Comparison of ENCODE assay signal across 8 cellular contexts in genomic region chrX:45070116-45071007, GRCh38.
DNase-seq lines count a peak whose midpoint lies in the region; TF ChIP-seq lines count a peak whose summit lies in the region.

No MANE protein-coding gene starts in this region.

- H3K36me3 ChIP-seq in suprapubic skin, result no peaks in the 10 kb centered on the region

- TF ChIP-seq CTCF in RWPE1 (conservative IDR thresholded peaks at IDR 0.05; ENCODE audit: low read depth), result peak; percentile 59
- peak; percentile 16 for TF ChIP-seq CTCF in mesothelial cell of epicardium (IDR thresholded peaks at IDR 0.05; ENCODE audit: unreplicated experiment)
- TF ChIP-seq CTCF in suprapubic skin (IDR thresholded peaks at IDR 0.05), result peak in 1 of 2 donors; percentile 42

- intact Hi-C loops in dendritic cell treated with granulocyte-macrophage colony-stimulating factor and Interleukin-4, amounts not matched to agents 40 ng/mL and 50 ng/mL, for 4 days (cut with micrococcal nuclease), result no loop called here

- no peak for DNase-seq in activated T-cell treated with anti-CD3 and anti-CD28 coated beads, Interleukin-2, amount 50 U/mL, for 24 hours
- DNase-seq in activated T-cell treated with anti-CD3 and anti-CD28 coated beads, Interleukin-2, amount 50 U/mL, for 1 hour, result no peak
- DNase-seq in HPDE6-E6E7 (ENCODE audit: extremely low spot score), result peak; percentile 15
- DNase-seq in RWPE1 (ENCODE audit: low spot score), result peak; percentile 1
- DNase-seq in mesothelial cell of epicardium (ENCODE audit: low spot score in 2 of 2, unreplicated experiment in 2 of 2), result no peak
- no peak for DNase-seq in suprapubic skin (ENCODE audit: low spot score in 2 of 2)
- DNase-seq in NCI-H1436 (lab: John Stamatoyannopoulos, UW), result no peak

- no peaks in the 10 kb centered on the region for H3K9me3 Mint-ChIP-seq in activated T-cell treated with anti-CD3 and anti-CD28 coated beads, Interleukin-2, amount 50 U/mL, for 24 hours
- H3K9me3 Mint-ChIP-seq in dendritic cell treated with granulocyte-macrophage colony-stimulating factor and Interleukin-4, amounts not matched to agents 40 ng/mL and 50 ng/mL, for 4 days, result no peaks in the 10 kb centered on the region
- H3K9me3 Mint-ChIP-seq in mesothelial cell of epicardium, result peaks cover 7% of the 10 kb centered on the region

- WGBS in suprapubic skin, result 38% methylated on average over 2 of the region's 2 CpGs

- no peak overlapping the region for H3K27ac ChIP-seq in RWPE1
- no peak overlapping the region for H3K27ac ChIP-seq in suprapubic skin

- no peaks in the 10 kb centered on the region for H3K27me3 Mint-ChIP-seq in activated T-cell treated with anti-CD3 and anti-CD28 coated beads, Interleukin-2, amount 50 U/mL, for 24 hours
- H3K27me3 Mint-ChIP-seq in dendritic cell treated with granulocyte-macrophage colony-stimulating factor and Interleukin-4, amounts not matched to agents 40 ng/mL and 50 ng/mL, for 4 days, result no peaks in the 10 kb centered on the region
- no peaks in the 10 kb centered on the region for H3K27me3 Mint-ChIP-seq in mesothelial cell of epicardium (ENCODE audit: low read depth)

- no peak overlapping the region for H3K4me3 Mint-ChIP-seq in activated T-cell treated with anti-CD3 and anti-CD28 coated beads, Interleukin-2, amount 50 U/mL, for 24 hours
- no peak overlapping the region for H3K4me3 Mint-ChIP-seq in dendritic cell treated with granulocyte-macrophage colony-stimulating factor and Interleukin-4, amounts not matched to agents 40 ng/mL and 50 ng/mL, for 4 days
- H3K4me3 Mint-ChIP-seq in mesothelial cell of epicardium, result no peak overlapping the region

- H3K4me1 ChIP-seq in suprapubic skin, result no peaks in the 10 kb centered on the region

- POLR2A ChIA-PET in RWPE1 (lab: Yijun Ruan, JAX; ENCODE audit: low non-redundant PET), result no interaction called here

- no peak overlapping the region for H3K4me3 ChIP-seq in suprapubic skin

- no peak for TF ChIP-seq POLR2A in suprapubic skin (IDR thresholded peaks at IDR 0.05)

- H3K27ac Mint-ChIP-seq in activated T-cell treated with anti-CD3 and anti-CD28 coated beads, Interleukin-2, amount 50 U/mL, for 24 hours, result peak overlapping the region; percentile 79
- peak overlapping the region; percentile 22 for H3K27ac Mint-ChIP-seq in dendritic cell treated with granulocyte-macrophage colony-stimulating factor and Interleukin-4, amounts not matched to agents 40 ng/mL and 50 ng/mL, for 4 days
- H3K27ac Mint-ChIP-seq in mesothelial cell of epicardium, result peak overlapping the region; percentile 30

- no peaks in the 10 kb centered on the region for H3K27me3 ChIP-seq in suprapubic skin

- H3K9me3 ChIP-seq in suprapubic skin, result no peaks in the 10 kb centered on the region

- H3K4me1 Mint-ChIP-seq in activated T-cell treated with anti-CD3 and anti-CD28 coated beads, Interleukin-2, amount 50 U/mL, for 24 hours (ENCODE audit: low read depth), result peaks cover 70% of the 10 kb centered on the region
- peaks cover 19% of the 10 kb centered on the region for H3K4me1 Mint-ChIP-seq in dendritic cell treated with granulocyte-macrophage colony-stimulating factor and Interleukin-4, amounts not matched to agents 40 ng/mL and 50 ng/mL, for 4 days (ENCODE audit: low read depth)
- peaks cover 12% of the 10 kb centered on the region for H3K4me1 Mint-ChIP-seq in mesothelial cell of epicardium

- H3K36me3 Mint-ChIP-seq in activated T-cell treated with anti-CD3 and anti-CD28 coated beads, Interleukin-2, amount 50 U/mL, for 24 hours (ENCODE audit: low read depth), result peaks cover 63% of the 10 kb centered on the region
- H3K36me3 Mint-ChIP-seq in dendritic cell treated with granulocyte-macrophage colony-stimulating factor and Interleukin-4, amounts not matched to agents 40 ng/mL and 50 ng/mL, for 4 days (ENCODE audit: low read depth), result peaks cover 46% of the 10 kb centered on the region
- H3K36me3 Mint-ChIP-seq in mesothelial cell of epicardium, result peaks cover 7% of the 10 kb centered on the region

- CTCF ChIA-PET in RWPE1 (lab: Yijun Ruan, JAX), result interaction anchor here (0.6 to 0.8 kb wide), 4 partner anchors 21 to 65 kb away, joined by 3 to 6 read pairs (median 4); no protein-coding TSS in a partner anchor

- no peak for TF ChIP-seq EP300 in suprapubic skin (IDR thresholded peaks at IDR 0.05)

Comparison
In these comparisons a context has a peak if more than half of its experiments do, and no peak if none do; other contexts are left out.
1. DNase-seq: peak in HPDE6-E6E7 (single experiment) and RWPE1 (single experiment); none in activated T-cell treated with anti-CD3 and anti-CD28 coated beads, Interleukin-2, amount 50 U/mL, for 24 hours (single experiment), activated T-cell treated with anti-CD3 and anti-CD28 coated beads, Interleukin-2, amount 50 U/mL, for 1 hour (single experiment), mesothelial cell of epicardium (0 of 2), suprapubic skin (0 of 2) and NCI-H1436 (single experiment).
2. H3K27ac Mint-ChIP-seq: peak in every context shown above with its lines; median percentile 79 in activated T-cell treated with anti-CD3 and anti-CD28 coated beads, Interleukin-2, amount 50 U/mL, for 24 hours; 30 in mesothelial cell of epicardium; 22 in dendritic cell treated with granulocyte-macrophage colony-stimulating factor and Interleukin-4, amounts not matched to agents 40 ng/mL and 50 ng/mL, for 4 days.